14 cellular contexts compared by ENCODE assay signal in genomic region chr3:73772076-73772475, GRCh38.
DNase-seq lines count a peak whose midpoint lies in the region; TF ChIP-seq lines count a peak whose summit lies in the region.
"Had no signal": no experiment of that assay in that cellular context is flagged by ENCODE, and none has a peak within 500 bp of the region (broad histone marks: within the 10 kb centered on the region; RNA-seq: fewer than 3 reads in every experiment).

No MANE protein-coding gene starts in this region.

- H3K27me3 Mint-ChIP-seq in HFFc6 (ENCODE audit: insufficient read depth) (no peaks in the 10 kb centered on the region; the same call in none of the 2 replicates), endodermal cell (ENCODE audit: insufficient read depth) (no peaks in the 10 kb centered on the region)
- H3K27me3 Mint-ChIP-seq: CD4-positive, alpha-beta memory T cell had no signal

- H3K36me3 ChIP-seq in osteoblast (ENCODE audit: insufficient read depth, low read length) (no peaks in the 10 kb centered on the region), endodermal cell (ENCODE audit: control insufficient read depth, insufficient read depth, low read length) (no peaks in the 10 kb centered on the region)

- H3K4me1 ChIP-seq in osteoblast (ENCODE audit: insufficient read depth, low read length) = peaks cover 30% of the 10 kb centered on the region
- peaks cover 4% of the 10 kb centered on the region for H3K4me1 ChIP-seq in endodermal cell (ENCODE audit: control insufficient read depth, insufficient read depth, low read length)

- H4K20me1 ChIP-seq in osteoblast (ENCODE audit: insufficient read depth, low read length) = no peaks in the 10 kb centered on the region

- H3K27ac ChIP-seq in coronary artery (peak overlapping the region; percentile 15 to 75), osteoblast (ENCODE audit: low read depth, low read length) (peak overlapping the region; percentile 43), endodermal cell (ENCODE audit: low read depth, low read length) (no peak overlapping the region)
- H3K27ac ChIP-seq: C4-2B had no signal

- no peaks in the 10 kb centered on the region for H3K9me3 Mint-ChIP-seq in HFFc6
- peaks cover 9% of the 10 kb centered on the region for H3K9me3 Mint-ChIP-seq in endodermal cell

- H3K4me1 Mint-ChIP-seq in HFFc6 (ENCODE audit: low read depth) = peaks cover 67% of the 10 kb centered on the region
- H3K4me1 Mint-ChIP-seq in endodermal cell = peaks cover 5% of the 10 kb centered on the region

- peak; percentile 22 for DNase-seq in HFFc6
- no peak for DNase-seq in coronary artery (ENCODE audit: low spot score)
- peak; percentile 35 for DNase-seq in fibroblast of the aortic adventitia (ENCODE audit: low read depth)
- DNase-seq in osteoblast (ENCODE audit: insufficient read length, low spot score, missing footprints) = no peak
- no peak for DNase-seq in retina
- no peak for DNase-seq in endodermal cell
- no peak for DNase-seq in iPS-NIHi7 (ENCODE audit: extremely low spot score)
- DNase-seq in 8988T = no peak
- DNase-seq: ACHN; AML-193; CD4-positive, alpha-beta memory T cell; DND-41; H9 had no signal

- H3K79me2 ChIP-seq in osteoblast (ENCODE audit: insufficient read depth, low read length) = no peaks in the 10 kb centered on the region

- H3K9me3 ChIP-seq in osteoblast (ENCODE audit: low read depth, low read length) (no peaks in the 10 kb centered on the region), endodermal cell (ENCODE audit: control insufficient read depth, low read length) (peaks cover 11% of the 10 kb centered on the region)

- H3K4me3 Mint-ChIP-seq in HFFc6 (no peak overlapping the region), endodermal cell (no peak overlapping the region)
- H3K4me3 Mint-ChIP-seq: CD4-positive, alpha-beta memory T cell; H9 had no signal

- no peak overlapping the region for H3K4me2 ChIP-seq in osteoblast (ENCODE audit: insufficient read depth, low read length)

- TF ChIP-seq CTCF in HFFc6 (IDR thresholded peaks at IDR 0.05) (no peak), coronary artery (IDR thresholded peaks at IDR 0.05) (no peak), fibroblast of the aortic adventitia (IDR thresholded peaks at IDR 0.05; ENCODE audit: insufficient read depth, low read length) (no peak), osteoblast (IDR thresholded peaks at IDR 0.05; ENCODE audit: extremely low read depth, low read depth, low read length) (no peak), endodermal cell (conservative IDR thresholded peaks at IDR 0.05) (no peak)

- H3K9ac ChIP-seq in endodermal cell (ENCODE audit: extremely low read depth, low read length, poor library complexity, severe bottlenecking) = no peak overlapping the region

- peak overlapping the region; percentile 15; the same call in 1 of the 2 replicates for H3K27ac Mint-ChIP-seq in HFFc6
- H3K27ac Mint-ChIP-seq in endodermal cell = no peak overlapping the region
- H3K27ac Mint-ChIP-seq: CD4-positive, alpha-beta memory T cell; H9 had no signal

- no peaks in the 10 kb centered on the region for H3K36me3 Mint-ChIP-seq in HFFc6 (ENCODE audit: low read depth)
- H3K36me3 Mint-ChIP-seq in endodermal cell (ENCODE audit: low read depth) = no peaks in the 10 kb centered on the region
- H3K36me3 Mint-ChIP-seq: CD4-positive, alpha-beta memory T cell had no signal

- no peaks in the 10 kb centered on the region for H3K27me3 ChIP-seq in osteoblast (ENCODE audit: insufficient read depth, low read length)
- no peaks in the 10 kb centered on the region for H3K27me3 ChIP-seq in endodermal cell (ENCODE audit: control insufficient read depth, insufficient read depth, low read length, poor library complexity, severe bottlenecking)

- H3K4me3 ChIP-seq in coronary artery (no peak overlapping the region), fibroblast of the aortic adventitia (ENCODE audit: low read depth, low read length) (no peak overlapping the region), osteoblast (ENCODE audit: insufficient read depth, low read length) (no peak overlapping the region), endodermal cell (ENCODE audit: low read length) (no peak overlapping the region)

- no peak overlapping the region for H2AFZ ChIP-seq in osteoblast (ENCODE audit: low read length)

Comparison
In these comparisons a context has a peak if more than half of its experiments do, and no peak if none do; other contexts are left out.
1. DNase-seq: peak in HFFc6 (single experiment) and fibroblast of the aortic adventitia (single experiment); none in coronary artery (single experiment), osteoblast (single experiment), retina (single experiment), endodermal cell (single experiment), iPS-NIHi7 (single experiment) and 8988T (single experiment).